ENCODE assay signal across 21 cellular contexts in genomic region chr5:979100-979817, GRCh38. TPM values are rescaled to one million over a fixed set of nuclear protein-coding genes. Genes with fewer than 3 reads are reported as not detected.
DNase-seq lines count a peak whose midpoint lies in the region; ATAC-seq, FAIRE-seq and TF ChIP-seq lines count a peak whose summit lies in the region.
"Had no signal": no experiment of that assay in that cellular context is flagged by ENCODE, and none has a peak within 500 bp of the region (broad histone marks: within the 10 kb centered on the region; RNA-seq: fewer than 3 reads in every experiment).

No MANE protein-coding gene starts in this region.

- H3K4me3 ChIP-seq in breast epithelium (no peak overlapping the region), mammary epithelial cell (replicated peaks in 1 of 3; ENCODE audit: insufficient read depth in 1 of 3, low read depth in 2 of 3, low read length in 3 of 3) (no peak overlapping the region)
- H3K4me3 ChIP-seq: A549, HAP-1, stomach, transverse colon had no signal

- H3K27me3 Mint-ChIP-seq in brain (peaks cover 3% of the 10 kb centered on the region), nephron (ENCODE audit: low read depth) (peaks cover 10% of the 10 kb centered on the region)

- FAIRE-seq in urothelium cell line (lab: Jason Lieb, UNC): peak; percentile 89
- FAIRE-seq: A549 had no signal

- no peaks in the 10 kb centered on the region for H3K36me3 Mint-ChIP-seq in brain
- H3K36me3 Mint-ChIP-seq in nephron (ENCODE audit: low read depth): peaks cover 5% of the 10 kb centered on the region

- dilution Hi-C loops in mammary epithelial cell (cut with HindIII; ENCODE audit: low sequenced_read_pairs): no loop called here

- H3K27ac ChIP-seq in breast epithelium (peak overlapping the region; percentile 76 to 89), mammary epithelial cell (ENCODE audit: insufficient read depth, low read depth, low read length) (no peak overlapping the region)
- H3K27ac ChIP-seq: A549, epithelial cell of prostate, RWPE1, stomach had no signal

- ATAC-seq in GM19328 (IDR thresholded peaks at IDR 0.05; ENCODE audit: unreplicated experiment): no peak
- ATAC-seq: A549 had no signal

- no peaks in the 10 kb centered on the region for H4K20me1 ChIP-seq in mammary epithelial cell (ENCODE audit: insufficient read depth, low read length)

- H3K27ac Mint-ChIP-seq in brain (peak overlapping the region in 4 of 5 experiments; percentile 38 to 93 (median 70)), nephron (peak overlapping the region in 2 of 3 experiments; percentile 77 to 88)
- H3K27ac Mint-ChIP-seq: activated naive CD4-positive, alpha-beta T cell treated with anti-CD3 and anti-CD28 coated beads for 36 hours; activated T-cell treated with anti-CD3 and anti-CD28 coated beads, Interleukin-2, amount 50 U/mL, for 24 hours had no signal

- peaks cover 4 to 9% (median 6%) of the 10 kb centered on the region in 5 experiments for H3K9me3 Mint-ChIP-seq in brain
- H3K9me3 Mint-ChIP-seq in nephron: peaks cover 5% of the 10 kb centered on the region
- H3K9me3 Mint-ChIP-seq: activated naive CD4-positive, alpha-beta T cell treated with anti-CD3 and anti-CD28 coated beads for 36 hours; central memory CD8-positive, alpha-beta T cell had no signal

- 93% methylated on average over 5 of the region's 24 CpGs for WGBS in mammary epithelial cell (ENCODE audit: low coverage, missing lambda C conversion rate)

- CTCF ChIA-PET in mammary epithelial cell (lab: Charles Lee; ENCODE audit: low non-redundant PET): no interaction called here

- no peaks in the 10 kb centered on the region for H3K4me1 ChIP-seq in breast epithelium
- peaks cover 21% of the 10 kb centered on the region for H3K4me1 ChIP-seq in mammary epithelial cell (ENCODE audit: insufficient read depth, low read length)
- H3K4me1 ChIP-seq: A549 had no signal

- no peak for TF ChIP-seq POLR2A in breast epithelium (IDR thresholded peaks at IDR 0.05)

- intact Hi-C loops in breast epithelium (cut with DNase I; ENCODE audit: low total_unique reads) (no loop called here), mammary epithelial cell (cut with micrococcal nuclease) (no loop called here)

- H3K27me3 ChIP-seq in breast epithelium (no peaks in the 10 kb centered on the region), mammary epithelial cell (ENCODE audit: insufficient read depth, low read length) (no peaks in the 10 kb centered on the region)
- H3K27me3 ChIP-seq: transverse colon had no signal

- H3K9me3 ChIP-seq in breast epithelium (no peaks in the 10 kb centered on the region), mammary epithelial cell (replicated peaks; ENCODE audit: insufficient read depth, low read length) (no peaks in the 10 kb centered on the region)
- H3K9me3 ChIP-seq: A549, stomach, transverse colon had no signal

- in situ Hi-C loops in mammary epithelial cell (cut with MboI; ENCODE audit: low sequenced_read_pairs in 2 of 2): no loop called here

- BruUV-seq in mammary epithelial cell (replicated peaks; lab: Mats Ljungman, UMichigan): no TSS peak

- no peaks in the 10 kb centered on the region for H3K79me2 ChIP-seq in mammary epithelial cell (ENCODE audit: insufficient read depth, low read length)

- H3K36me3 ChIP-seq in breast epithelium: no peaks in the 10 kb centered on the region
- no peaks in the 10 kb centered on the region for H3K36me3 ChIP-seq in mammary epithelial cell (ENCODE audit: insufficient read depth, low read length)
- H3K36me3 ChIP-seq: HAP-1, stomach, transverse colon had no signal

- H3K9ac ChIP-seq in mammary epithelial cell (ENCODE audit: insufficient read depth, low read length): no peak overlapping the region

- no peak overlapping the region for H3K4me2 ChIP-seq in mammary epithelial cell (ENCODE audit: insufficient read depth, low read depth, low read length)
- H3K4me2 ChIP-seq: A549 had no signal

- peak in 1 of 2 donors; percentile 15 for DNase-seq in breast epithelium (ENCODE audit: low spot score in 2 of 2)
- DNase-seq in mammary epithelial cell: no peak
- DNase-seq in urothelium cell line (ENCODE audit: low spot score): no peak
- DNase-seq in AG08395 (ENCODE audit: low spot score): no peak
- no peak for DNase-seq in NCI-H446 treated with DMSO at 0.1 percent for 48 hours (lab: John Stamatoyannopoulos, UW)
- DNase-seq: activated naive CD4-positive, alpha-beta T cell treated with anti-CD3 and anti-CD28 coated beads for 36 hours; activated T-cell treated with anti-CD3 and anti-CD28 coated beads, Interleukin-2, amount 50 U/mL, for 24 hours; GDM1; KG1; NCI-H1436 treated with DMSO at 0.1 percent for 48 hours; stimulated activated CD4-positive, alpha-beta T cell treated with anti-CD3 and anti-CD28 coated beads, Interleukin-12 subunit alpha, Interleukin-12 subunit beta, amount 100 ng/mL, for 4 hours; stomach; transverse colon had no signal

- H2AFZ ChIP-seq in mammary epithelial cell (ENCODE audit: low read depth, low read length): no peak overlapping the region

- TF ChIP-seq CTCF in breast epithelium (IDR thresholded peaks at IDR 0.05): no peak
- TF ChIP-seq CTCF in mammary epithelial cell (conservative IDR thresholded peaks at IDR 0.05 in 1 of 2, IDR thresholded peaks at IDR 0.05 in 1 of 2; ENCODE audit: extremely low read depth in 1 of 2, insufficient read depth in 1 of 2, low read depth in 1 of 2, low read length in 2 of 2): no peak
- no peak for TF ChIP-seq CTCF in brain (conservative IDR thresholded peaks at IDR 0.05)
- TF ChIP-seq CTCF in nephron (IDR thresholded peaks at IDR 0.05; ENCODE audit: unreplicated experiment in 3 of 3): no peak

- H3K4me3 Mint-ChIP-seq in brain: no peak overlapping the region
- no peak overlapping the region for H3K4me3 Mint-ChIP-seq in nephron
- H3K4me3 Mint-ChIP-seq: activated naive CD4-positive, alpha-beta T cell treated with anti-CD3 and anti-CD28 coated beads for 36 hours; activated T-cell treated with anti-CD3 and anti-CD28 coated beads, Interleukin-2, amount 50 U/mL, for 24 hours; central memory CD8-positive, alpha-beta T cell had no signal

- peaks cover 35% of the 10 kb centered on the region for H3K4me1 Mint-ChIP-seq in brain
- H3K4me1 Mint-ChIP-seq in nephron: peaks cover 37% of the 10 kb centered on the region
- H3K4me1 Mint-ChIP-seq: central memory CD8-positive, alpha-beta T cell had no signal

RNA-seq across cellular contexts. Expression of gene NKD2, which starts 29.3 kb away (rescaled TPM):
- total RNA-seq in breast epithelium (10 to 100 TPM in 1 of 3 donors, 1 to 10 TPM in 1, not detected in 1; 5.9 to 16.7 TPM), mammary epithelial cell (under 1 TPM in 1 of 2 donors, not detected in 1; 0.14 TPM)
- polyA plus RNA-seq in mammary epithelial cell (0.02 TPM), brain (ENCODE audit: insufficient read depth, low read depth, low replicate concordance) (8.4 TPM)
- not detected for polyA minus RNA-seq in mammary epithelial cell
